1 cellular context compared by ENCODE assay signal in genomic region chrX:318068-318738, GRCh38.
TF ChIP-seq lines count a peak whose summit lies in the region.

No MANE protein-coding gene starts in this region.

TF ChIP-seq in K562, 482 proteins besides CTCF, POLR2A, EP300 and RAD21 (continued from another document):
- TF ChIP-seq SIN3B (IDR thresholded peaks at IDR 0.05; ENCODE audit: low read depth) (peak; percentile 71; the same call in 1 of the 2 replicates), TEAD1 (CRISPR knock-in tag; IDR thresholded peaks at IDR 0.05) (0 out of 4 replicates have a peak, but pooled peaks of 1 of the 2 experiments have one; percentile 24), CGGBP1 (CRISPR knock-in tag; IDR thresholded peaks at IDR 0.05) (no peak)
